Comparison of ENCODE assay signal across 8 cellular contexts in genomic region chr3:43286115-43286885, GRCh38. TPM values are rescaled to one million over a fixed set of nuclear protein-coding genes. Genes with fewer than 3 reads are reported as not detected.
DNase-seq lines count a peak whose midpoint lies in the region; ATAC-seq and TF ChIP-seq lines count a peak whose summit lies in the region.

SNRK (plus strand) TSS chr3:43286540; CDS start chr3:43303204, 16,664 bp downstream.

- peak within 1 kb of the TSS in 57 of 59 donors; percentile 33 to 93 (median 81) for H3K27ac ChIP-seq in dorsolateral prefrontal cortex

- H3K27me3 ChIP-seq in dorsolateral prefrontal cortex = no peaks in the 10 kb centered on the region

- intact Hi-C loops in dorsolateral prefrontal cortex (cut with DNase I) = loop anchor here in 1 of 2 donors (5.0 kb wide), 1 partner anchor 336 kb away; the partner anchor contains the start of gene ANO10
- intact Hi-C loops in lower leg skin (cut with DNase I; ENCODE audit: low total_unique reads) = no loop called here

- 0 to 1% methylated on average over 27 to 36 of the region's 99 CpGs for WGBS in lower leg skin, 2 donors

- DNase-seq in AG10803 (ENCODE audit: low read depth) = peak; percentile 57
- peak; percentile 60 for DNase-seq in NCI-H460 (ENCODE audit: extremely low read depth, low read depth)
- peak; percentile 92 for DNase-seq in activated CD4-positive, alpha-beta T cell treated with anti-CD3 and anti-CD28 coated beads, Interleukin-2, amount 50 U/mL, for 48 hours
- DNase-seq in dorsolateral prefrontal cortex = peak; percentile 83 to 98 (median 88)
- DNase-seq in lower leg skin (ENCODE audit: low spot score in 2 of 2) = peak; percentile 71 to 98
- peak; percentile 83 to 95 for DNase-seq in stimulated activated CD4-positive, alpha-beta T cell treated with anti-CD3 and anti-CD28 coated beads, Interleukin-4, amount 100 ng/mL, for 48 hours (ENCODE audit: low read depth in 2 of 2)

- H3K4me3 ChIP-seq in AG10803 (ENCODE audit: low read length) = peak within 1 kb of the TSS; percentile 83
- H3K4me3 ChIP-seq in dorsolateral prefrontal cortex = peak within 1 kb of the TSS; percentile 55 to 86 (median 75)
- peak within 1 kb of the TSS; percentile 68 for H3K4me3 ChIP-seq in lower leg skin (ENCODE audit: low read depth, poor library complexity, severe bottlenecking)

- peak; percentile 84 for ATAC-seq in GM18867 (IDR thresholded peaks at IDR 0.05; ENCODE audit: unreplicated experiment)
- ATAC-seq in HG03103 (IDR thresholded peaks at IDR 0.05; ENCODE audit: low read depth, unreplicated experiment) = peak; percentile 68

- TF ChIP-seq CTCF in AG10803 (conservative IDR thresholded peaks at IDR 0.05; ENCODE audit: low read length) (peak; percentile 12; the same call in 1 of the 2 replicates), dorsolateral prefrontal cortex (IDR thresholded peaks at IDR 0.05 in 54 of 56, conservative IDR thresholded peaks at IDR 0.05 in 2 of 56; ENCODE audit: low read depth in 1 of 56, partially characterized antibody in 56 of 56) (peak in 45 of 56 donors; percentile 7 to 51 (median 29)), lower leg skin (IDR thresholded peaks at IDR 0.05) (no peak)

- peak in 1 of 2 donors; percentile 44 for TF ChIP-seq POLR2A in lower leg skin (IDR thresholded peaks at IDR 0.05)

RNA-seq across cellular contexts. Expression of gene SNRK, which starts in this region (rescaled TPM):
- 7.1 and 9.3 TPM in 2 replicates for total RNA-seq in NCI-H460 (2014; rRNA removed; shearing (Covaris generic))
- polyA plus RNA-seq in NCI-H460 (2014; cell fraction: nucleus; rRNA removed) = 2.9 and 7.0 TPM in 2 replicates
- total RNA-seq in dorsolateral prefrontal cortex = 10 to 100 TPM; 21.1 to 62.5 (median 44.5) TPM
- total RNA-seq in lower leg skin = 100 to 1,000 TPM in 1 of 4 donors, 10 to 100 TPM in 3; 59.8 to 180 (median 79.9) TPM

Comparison
In these comparisons a context has a peak if more than half of its experiments do, and no peak if none do; other contexts are left out.
1. Peak in every context shown above with its lines: DNase-seq, ATAC-seq, H3K4me3 ChIP-seq and H3K27ac ChIP-seq.
2. CTCF ChIP-seq: peak in AG10803 (single experiment) and dorsolateral prefrontal cortex (45 of 56); none in lower leg skin (0 of 3).